9 cellular contexts compared by ENCODE assay signal in genomic region chr3:14410501-14411165, GRCh38. TPM values are rescaled to one million over a fixed set of nuclear protein-coding genes. Genes with fewer than 3 reads are reported as not detected.
DNase-seq lines count a peak whose midpoint lies in the region; ATAC-seq and TF ChIP-seq lines count a peak whose summit lies in the region.
"Had no signal": no experiment of that assay in that cellular context is flagged by ENCODE, and none has a peak within 500 bp of the region (broad histone marks: within the 10 kb centered on the region; RNA-seq: fewer than 3 reads in every experiment).

No MANE protein-coding gene starts in this region.

- H3K4me3 ChIP-seq in GM12865 (ENCODE audit: low read depth, low read length) (no peak overlapping the region), IMR-90 (ENCODE audit: insufficient read depth, low read depth, low read length) (no peak overlapping the region)

- peak overlapping the region; percentile 95 for H2BK120ac ChIP-seq in IMR-90 (ENCODE audit: low read depth, low read length)

- H3K4me2 ChIP-seq in IMR-90 (ENCODE audit: low read depth, low read length), result peak overlapping the region; percentile 14; the same call in 1 of the 2 replicates

- H3K4me1 ChIP-seq in IMR-90 (ENCODE audit: control insufficient read depth, insufficient read depth, low read length), result peaks cover 35% of the 10 kb centered on the region

- H4K5ac ChIP-seq in IMR-90 (ENCODE audit: low read depth, low read length), result peak overlapping the region; percentile 90

- intact Hi-C loops in IMR-90 (cut with micrococcal nuclease), result no loop called here
- intact Hi-C loops in activated T-helper 2 cell treated with anti-CD3 and anti-CD28 coated beads, Interferon-gamma antibody, Interleukin-2, Interleukin-4, amounts not matched to agents 10 μg/mL and 5 μg/mL and 100 μg/mL, durations not matched to agents 14 hours and 24 hours and 36 hours (cut with micrococcal nuclease), result loop anchor here (1.0 to 2.0 kb wide), 3 partner anchors 8 to 22 kb away; partner anchors contain the start of gene SLC6A6

- H2BK5ac ChIP-seq in IMR-90 (ENCODE audit: low read depth, low read length, poor library complexity, severe bottlenecking), result peak overlapping the region; percentile 97

- peak overlapping the region; percentile 78 for H3K18ac ChIP-seq in IMR-90 (ENCODE audit: low read depth, low read length)

- peak overlapping the region; percentile 84 for H3K14ac ChIP-seq in IMR-90 (replicated peaks; ENCODE audit: low read depth, low read length)

- peak overlapping the region; percentile 10; the same call in 1 of the 2 replicates for H3K9ac ChIP-seq in IMR-90 (ENCODE audit: low read depth, low read length)

- H4K8ac ChIP-seq in IMR-90 (ENCODE audit: low read depth in 2 of 2, low read length in 2 of 2), result peak overlapping the region; percentile 64 to 89

- no peak for TF ChIP-seq POLR2A in IMR-90 (IDR thresholded peaks at IDR 0.05; ENCODE audit: low read depth, low read length)

- H3K36me3 Mint-ChIP-seq in activated T-helper 2 cell treated with anti-CD3 and anti-CD28 coated beads, Interferon-gamma antibody, Interleukin-2, Interleukin-4, amounts not matched to agents 10 μg/mL and 5 μg/mL and 100 μg/mL, durations not matched to agents 14 hours and 24 hours and 36 hours (ENCODE audit: low read depth), result peaks cover 57% of the 10 kb centered on the region

- TF ChIP-seq CTCF in GM12865 (IDR thresholded peaks at IDR 0.05; ENCODE audit: insufficient read depth, low read depth, low read length, missing control alignments) (no peak), IMR-90 (conservative IDR thresholded peaks at IDR 0.05; ENCODE audit: low read depth, low read length) (no peak)

- in situ Hi-C loops in IMR-90 (cut with MboI; ENCODE audit: low sequenced_read_pairs), result no loop called here

- H3K4me3 Mint-ChIP-seq in activated T-helper 2 cell treated with anti-CD3 and anti-CD28 coated beads, Interferon-gamma antibody, Interleukin-2, Interleukin-4, amounts not matched to agents 10 μg/mL and 5 μg/mL and 100 μg/mL, durations not matched to agents 14 hours and 24 hours and 36 hours (ENCODE audit: low read depth), result peak overlapping the region; percentile 55
- H3K4me3 Mint-ChIP-seq: neural crest cell had no signal

- peak overlapping the region; percentile 94 for H4K91ac ChIP-seq in IMR-90 (ENCODE audit: insufficient read depth, low read depth, low read length)

- no peaks in the 10 kb centered on the region for H3K27me3 ChIP-seq in IMR-90 (ENCODE audit: control insufficient read depth, insufficient read depth, low read length)

- peak overlapping the region; percentile 87 for H3K23ac ChIP-seq in IMR-90 (ENCODE audit: low read depth, low read length)

- H3K4me1 Mint-ChIP-seq in activated T-helper 2 cell treated with anti-CD3 and anti-CD28 coated beads, Interferon-gamma antibody, Interleukin-2, Interleukin-4, amounts not matched to agents 10 μg/mL and 5 μg/mL and 100 μg/mL, durations not matched to agents 14 hours and 24 hours and 36 hours (ENCODE audit: low read depth), result peaks cover 45% of the 10 kb centered on the region

- DNase-seq in GM12865 (ENCODE audit: low read depth), result peak; percentile 60
- DNase-seq in IMR-90, result peak; percentile 92
- DNase-seq in activated T-helper 2 cell treated with anti-CD3 and anti-CD28 coated beads, Interferon-gamma antibody, Interleukin-2, Interleukin-4, amounts not matched to agents 10 μg/mL and 5 μg/mL and 100 μg/mL, durations not matched to agents 14 hours and 24 hours and 36 hours (ENCODE audit: low spot score), result peak; percentile 31
- DNase-seq in kidney tubule cell (ENCODE audit: low spot score), result peak; percentile 95
- no peak for DNase-seq in T-helper 9 cell

- no peaks in the 10 kb centered on the region for H3K9me3 ChIP-seq in IMR-90 (ENCODE audit: control insufficient read depth, insufficient read depth, low read length)

- ATAC-seq in IMR-90 (ENCODE audit: low read depth), result peak; percentile 76
- ATAC-seq in GM21381 (IDR thresholded peaks at IDR 0.05; ENCODE audit: unreplicated experiment), result no peak
- no peak for ATAC-seq in GM19035 (IDR thresholded peaks at IDR 0.05; ENCODE audit: unreplicated experiment)
- ATAC-seq in HG03521 (IDR thresholded peaks at IDR 0.05; ENCODE audit: unreplicated experiment), result no peak

- H3K56ac ChIP-seq in IMR-90 (ENCODE audit: extremely low read depth, insufficient read depth, low read length), result peak overlapping the region; percentile 41

- peak overlapping the region; percentile 93 for H2BK20ac ChIP-seq in IMR-90 (ENCODE audit: low read depth, low read length)

- H3K27me3 Mint-ChIP-seq in activated T-helper 2 cell treated with anti-CD3 and anti-CD28 coated beads, Interferon-gamma antibody, Interleukin-2, Interleukin-4, amounts not matched to agents 10 μg/mL and 5 μg/mL and 100 μg/mL, durations not matched to agents 14 hours and 24 hours and 36 hours (ENCODE audit: low read depth), result no peaks in the 10 kb centered on the region

- CTCF ChIA-PET in IMR-90 (lab: Yijun Ruan, JAX), result no interaction called here

- peaks cover 55% of the 10 kb centered on the region for H3K9me1 ChIP-seq in IMR-90 (ENCODE audit: insufficient read depth, low read length)

- no peak for TF ChIP-seq RAD21 in IMR-90 (IDR thresholded peaks at IDR 0.05; ENCODE audit: low read length)

- BruUV-seq in IMR-90 (replicated peaks; lab: Mats Ljungman, UMichigan), result no TSS peak

- H3K9me3 Mint-ChIP-seq in activated T-helper 2 cell treated with anti-CD3 and anti-CD28 coated beads, Interferon-gamma antibody, Interleukin-2, Interleukin-4, amounts not matched to agents 10 μg/mL and 5 μg/mL and 100 μg/mL, durations not matched to agents 14 hours and 24 hours and 36 hours, result no peaks in the 10 kb centered on the region
- H3K9me3 Mint-ChIP-seq: neural crest cell had no signal

- peak overlapping the region; percentile 97 for H3K4ac ChIP-seq in IMR-90 (ENCODE audit: low read depth, low read length)

- peak overlapping the region; percentile 92 for H2AK9ac ChIP-seq in IMR-90 (replicated peaks; ENCODE audit: low read depth, low read length, poor library complexity)

- H3K27ac Mint-ChIP-seq in activated T-helper 2 cell treated with anti-CD3 and anti-CD28 coated beads, Interferon-gamma antibody, Interleukin-2, Interleukin-4, amounts not matched to agents 10 μg/mL and 5 μg/mL and 100 μg/mL, durations not matched to agents 14 hours and 24 hours and 36 hours, result peak overlapping the region; percentile 95

- peak overlapping the region; percentile 97 for H2AK5ac ChIP-seq in IMR-90 (ENCODE audit: low read depth, low read length)

- peak overlapping the region; percentile 72 for H2AFZ ChIP-seq in IMR-90 (replicated peaks; ENCODE audit: low read length, poor library complexity)

- peak overlapping the region; percentile 93; the same call in 2 of the 3 replicates for H2BK15ac ChIP-seq in IMR-90 (ENCODE audit: low read depth, low read length)

- POLR2A ChIA-PET in IMR-90 (lab: Charles Lee; ENCODE audit: unreplicated experiment), result no interaction called here

- no CpG with 5 or more reads among the region's 6 CpGs for WGBS in IMR-90 (ENCODE audit: extremely low coverage in 2 of 2, insufficient read length in 1 of 2), 2 experiments

- H3K36me3 ChIP-seq in IMR-90 (ENCODE audit: control insufficient read depth, insufficient read depth, low read length), result peaks cover 18% of the 10 kb centered on the region

- peaks cover 56 to 76% of the 10 kb centered on the region in 2 experiments for H3K79me1 ChIP-seq in IMR-90 (ENCODE audit: low read depth in 1 of 2, low read length in 2 of 2)

- peaks cover 26% of the 10 kb centered on the region for H4K20me1 ChIP-seq in IMR-90 (ENCODE audit: insufficient read depth, low read length)

- peak overlapping the region; percentile 35 for H3K27ac ChIP-seq in IMR-90 (ENCODE audit: insufficient read depth, low read length)

- dilution Hi-C loops in IMR-90 (cut with HindIII; ENCODE audit: low sequenced_read_pairs, unreplicated experiment), result no loop called here

TF ChIP-seq in IMR-90, 13 proteins besides CTCF, POLR2A, EP300 and RAD21:
- TF ChIP-seq FOS (IDR thresholded peaks at IDR 0.05; ENCODE audit: low read depth, low read length), result no peak
- 0 out of 2 replicates have a peak, but pooled peaks have one; percentile 3 for TF ChIP-seq SMC3 (IDR thresholded peaks at IDR 0.05; ENCODE audit: low read depth, low read length)
- TF ChIP-seq CHD1 (IDR thresholded peaks at IDR 0.05; ENCODE audit: low read depth, low read length), result 0 out of 2 replicates have a peak, but pooled peaks have one; percentile 30
- TF ChIP-seq, protein P1, sequence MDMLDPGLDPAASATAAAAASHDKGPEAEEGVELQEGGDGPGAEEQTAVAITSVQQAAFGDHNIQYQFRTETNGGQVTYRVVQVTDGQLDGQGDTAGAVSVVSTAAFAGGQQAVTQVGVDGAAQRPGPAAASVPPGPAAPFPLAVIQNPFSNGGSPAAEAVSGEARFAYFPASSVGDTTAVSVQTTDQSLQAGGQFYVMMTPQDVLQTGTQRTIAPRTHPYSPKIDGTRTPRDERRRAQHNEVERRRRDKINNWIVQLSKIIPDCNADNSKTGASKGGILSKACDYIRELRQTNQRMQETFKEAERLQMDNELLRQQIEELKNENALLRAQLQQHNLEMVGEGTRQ (IDR thresholded peaks at IDR 0.05; ENCODE audit: low read depth, low read length), result no peak
- no peak for TF ChIP-seq CEBPB (IDR thresholded peaks at IDR 0.05; ENCODE audit: low read depth, low read length)
- no peak for TF ChIP-seq RCOR1 (IDR thresholded peaks at IDR 0.05; ENCODE audit: insufficient replicate concordance, low read length)
- TF ChIP-seq BHLHE40 (IDR thresholded peaks at IDR 0.05; ENCODE audit: low read depth, low read length), result no peak
- TF ChIP-seq MAFK (IDR thresholded peaks at IDR 0.05; ENCODE audit: low read depth, low read length), result peak; percentile 84
- no peak for TF ChIP-seq ELK1 (IDR thresholded peaks at IDR 0.05; ENCODE audit: borderline replicate concordance, low read depth, low read length)
- TF ChIP-seq NFE2L2 (IDR thresholded peaks at IDR 0.05; ENCODE audit: low read depth, low read length), result peak; percentile 99

RNA-seq across cellular contexts. Expression of gene SLC6A6, which starts 8.2 kb away (rescaled TPM):
- 29.9 and 32.5 TPM in 2 replicates for total RNA-seq in IMR-90 (2012; rRNA removed)
- polyA plus RNA-seq in IMR-90 (2012; rRNA removed), result 39.3 and 39.4 TPM in 2 replicates
- 14.9 and 24.2 TPM in 2 replicates for polyA plus RNA-seq in IMR-90 (2012; cell fraction: cytosol; rRNA removed)
- 70.6 and 99.2 TPM in 2 replicates for polyA plus RNA-seq in IMR-90 (2012; cell fraction: nucleus; rRNA removed; ENCODE audit: low replicate concordance)
- total RNA-seq in activated T-helper 2 cell treated with anti-CD3 and anti-CD28 coated beads, Interferon-gamma antibody, Interleukin-2, Interleukin-4, amounts not matched to agents 10 μg/mL and 5 μg/mL and 100 μg/mL, durations not matched to agents 14 hours and 24 hours and 36 hours, result 55.1 and 55.8 TPM in 2 replicates
